25 cellular contexts compared by ENCODE assay signal in the genomic region with DNA sequence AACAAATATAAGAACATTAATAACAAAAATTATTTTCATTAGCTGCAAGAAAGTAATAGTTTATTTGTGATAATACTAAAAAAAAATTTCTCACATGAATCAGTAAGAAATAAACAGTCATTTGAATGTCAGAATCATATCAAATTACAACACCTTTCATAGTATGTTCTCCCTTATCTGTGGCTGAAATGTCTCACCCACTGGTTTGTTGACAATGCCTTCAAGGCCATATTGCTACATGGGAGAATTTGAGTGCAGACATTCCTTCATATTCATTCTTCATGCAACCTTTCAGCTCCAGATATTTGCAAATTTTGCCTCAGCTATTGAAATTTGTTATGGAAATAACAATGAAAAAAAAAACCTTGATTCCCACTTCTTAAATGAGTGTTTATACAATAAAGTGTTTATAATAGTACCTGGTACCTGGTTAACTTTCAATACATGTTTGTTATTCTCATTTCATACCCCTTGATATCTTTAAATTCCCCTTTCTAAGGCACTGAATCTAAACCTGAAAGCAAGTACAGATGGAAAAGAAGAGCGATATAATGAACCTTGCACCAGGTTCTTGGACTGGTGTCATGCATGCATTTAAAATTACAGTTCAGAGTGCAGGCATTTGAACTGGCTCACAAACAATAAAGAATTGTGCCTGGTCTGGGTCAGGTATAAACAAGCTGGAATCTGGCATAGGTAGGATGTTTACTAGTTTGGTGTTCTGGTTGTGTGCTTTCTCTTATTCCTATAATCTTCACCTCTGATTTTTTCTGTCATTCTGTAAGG.
"Had no signal": no experiment of that assay in that cellular context is flagged by ENCODE, and none has a peak within 500 bp of the region (broad histone marks: within the 10 kb centered on the region; RNA-seq: fewer than 3 reads in every experiment).

No MANE protein-coding gene starts in this region.

- H2AFZ ChIP-seq: PC-9 had no signal

- H3K9ac ChIP-seq: KMS-11 had no signal

- DNase-seq: activated B cell treated with CpG ODN at 0.5 μM for 24 hours; activated CD4-positive, alpha-beta memory T cell treated with anti-CD3 and anti-CD28 coated beads for 36 hours; activated CD4-positive, alpha-beta T cell treated with anti-CD3 and anti-CD28 coated beads for 1 hour; activated CD4-positive, alpha-beta T cell treated with anti-CD3 and anti-CD28 coated beads, Interleukin-2, amount 10 ng/mL, durations not matched to agents 7 days and 5 days; activated CD8-positive, alpha-beta memory T cell treated with anti-CD3 and anti-CD28 coated beads for 24 hours; activated gamma-delta T cell treated with Interleukin-2 at 50 U/mL for 16 hours; activated naive CD4-positive, alpha-beta T cell treated with anti-CD3 and anti-CD28 coated beads, Interleukin-2, amount 10 ng/mL, durations not matched to agents 7 days and 5 days; activated naive CD8-positive, alpha-beta T cell treated with anti-CD3 and anti-CD28 coated beads for 36 hours; activated T-cell treated with anti-CD3 and anti-CD28 coated beads, Interleukin-2, amount 50 U/mL, for 72 hours; anterior cingulate cortex; central memory CD4-positive, alpha-beta T cell; MG63; MV-4-11; NCI-H1092 treated with DMSO at 0.1 percent for 48 hours; NCI-H1436; NCI-H1694 treated with DMSO at 0.1 percent for 48 hours; NCI-H2029 treated with DMSO at 0.1 percent for 48 hours; NCI-H446; NCI-H524; SIG-M5; T-helper 17 cell; T-helper 9 cell had no signal

- H3K4me1 ChIP-seq: breast epithelium had no signal

- H3K36me3 ChIP-seq: MG63 had no signal

- H3K9me3 ChIP-seq: breast epithelium, MG63 had no signal

- H3K4me3 ChIP-seq: breast epithelium, MG63, PC-9 had no signal

- H3K27me3 ChIP-seq: breast epithelium, MG63 had no signal

- H3K27ac ChIP-seq: breast epithelium, KMS-11, PC-9 had no signal

- ATAC-seq: activated T-cell treated with anti-CD3 and anti-CD28 coated beads, Interleukin-2, amount 50 U/mL, for 72 hours; T-helper 17 cell had no signal

- H3K4me2 ChIP-seq: KMS-11, PC-9 had no signal
